Comparison of ENCODE assay signal across 8 cellular contexts in genomic region chr17:45131294-45131615, GRCh38. TPM values are rescaled to one million over a fixed set of nuclear protein-coding genes. Genes with fewer than 3 reads are reported as not detected.
A peak's percentile ranks its signal among the peaks of the same experiment; 100 is the strongest.
DNase-seq lines count a peak whose midpoint lies in the region; ATAC-seq and TF ChIP-seq lines count a peak whose summit lies in the region.

No MANE protein-coding gene starts in this region.

- POLR2A ChIA-PET in activated CD4-positive, alpha-beta memory T cell treated with anti-CD3 and anti-CD28 coated beads for 36 hours (lab: Charles Lee): no interaction called here

- CTCF ChIA-PET in activated CD4-positive, alpha-beta memory T cell treated with anti-CD3 and anti-CD28 coated beads for 36 hours (lab: Charles Lee): interaction anchor here (0.6 to 2.9 kb wide), 10 partner anchors 13 to 211 kb away, joined by 3 to 12 read pairs (median 4); no protein-coding TSS in a partner anchor

- peak overlapping the region in 3 of 4 donors; percentile 97 to 100 (median 100) for H3K27ac ChIP-seq in gastroesophageal sphincter
- H3K27ac ChIP-seq in skeletal muscle tissue (ENCODE audit: low read depth, low read length): peak overlapping the region; percentile 89

- peak overlapping the region; percentile 86 to 96 (median 89) for H3K9ac ChIP-seq in skeletal muscle tissue (ENCODE audit: low read depth in 1 of 3, low read length in 3 of 3)

- intact Hi-C loops in activated CD4-positive, alpha-beta memory T cell treated with anti-CD3 and anti-CD28 coated beads for 36 hours (cut with micrococcal nuclease): loop anchor here (5.0 to 10.0 kb wide), 3 partner anchors 79 to 254 kb away; partner anchors contain the start of gene DCAKD

- H3K4me1 Mint-ChIP-seq in activated CD4-positive, alpha-beta memory T cell treated with anti-CD3 and anti-CD28 coated beads for 36 hours (ENCODE audit: low read depth): peaks cover 12% of the 10 kb centered on the region

- no peak for TF ChIP-seq EP300 in gastroesophageal sphincter (IDR thresholded peaks at IDR 0.05)

- H3K9me3 ChIP-seq in HAP-1 (no peaks in the 10 kb centered on the region), gastroesophageal sphincter (no peaks in the 10 kb centered on the region), skeletal muscle tissue (ENCODE audit: control insufficient read depth in 3 of 3, low read length in 3 of 3) (no peaks in the 10 kb centered on the region)

- no peak for TF ChIP-seq CTCF in gastroesophageal sphincter (IDR thresholded peaks at IDR 0.05)

- peaks cover 6% of the 10 kb centered on the region for H3K27me3 Mint-ChIP-seq in activated CD4-positive, alpha-beta memory T cell treated with anti-CD3 and anti-CD28 coated beads for 36 hours

- H3K36me3 ChIP-seq in HAP-1 (replicated peaks) (no peaks in the 10 kb centered on the region), gastroesophageal sphincter (no peaks in the 10 kb centered on the region), skeletal muscle tissue (ENCODE audit: control insufficient read depth in 3 of 3, insufficient read depth in 3 of 3, low read length in 3 of 3) (no peaks in the 10 kb centered on the region)

- H3K4me3 Mint-ChIP-seq in activated CD4-positive, alpha-beta memory T cell treated with anti-CD3 and anti-CD28 coated beads for 36 hours: peak overlapping the region; percentile 46

- no peak overlapping the region for H3K27ac Mint-ChIP-seq in activated CD4-positive, alpha-beta memory T cell treated with anti-CD3 and anti-CD28 coated beads for 36 hours

- peaks cover 20% of the 10 kb centered on the region for H3K4me1 ChIP-seq in HAP-1
- H3K4me1 ChIP-seq in gastroesophageal sphincter: peaks cover 0 to 86% (median 33%) of the 10 kb centered on the region in 3 donors
- H3K4me1 ChIP-seq in skeletal muscle tissue (ENCODE audit: control insufficient read depth in 3 of 3, insufficient read depth in 3 of 3, low read length in 3 of 3): peaks cover 64 to 70% (median 69%) of the 10 kb centered on the region in 3 donors

- no peaks in the 10 kb centered on the region for H3K36me3 Mint-ChIP-seq in activated CD4-positive, alpha-beta memory T cell treated with anti-CD3 and anti-CD28 coated beads for 36 hours

- no peak for TF ChIP-seq POLR2A in gastroesophageal sphincter (IDR thresholded peaks at IDR 0.05)

- H3K4me3 ChIP-seq in HAP-1 (peak overlapping the region; percentile 88), gastroesophageal sphincter (peak overlapping the region; percentile 95 to 99), skeletal muscle tissue (ENCODE audit: low read length in 3 of 3) (peak overlapping the region; percentile 80 to 91 (median 90))

- ATAC-seq in gastroesophageal sphincter: no peak
- no peak for ATAC-seq in HG03097 (IDR thresholded peaks at IDR 0.05; ENCODE audit: low FRiP score, unreplicated experiment)
- no peak for ATAC-seq in GM18870 (IDR thresholded peaks at IDR 0.05; ENCODE audit: unreplicated experiment)

- DNase-seq in HAP-1 (ENCODE audit: low spot score in 2 of 2): no peak
- no peak for DNase-seq in activated CD4-positive, alpha-beta memory T cell treated with anti-CD3 and anti-CD28 coated beads for 36 hours
- no peak for DNase-seq in cortex of kidney (lab: John Stamatoyannopoulos, UW)
- DNase-seq in mesenteric fat pad (ENCODE audit: low spot score): no peak

- H3K9me3 Mint-ChIP-seq in activated CD4-positive, alpha-beta memory T cell treated with anti-CD3 and anti-CD28 coated beads for 36 hours: no peaks in the 10 kb centered on the region

- in situ Hi-C loops in HAP-1 (cut with MboI; ENCODE audit: low sequenced_read_pairs): no loop called here

- 84% methylated on average over 7 of the region's 9 CpGs; no CpG with 5 or more reads in 1 of the 2 donors for WGBS in gastroesophageal sphincter (ENCODE audit: low coverage in 1 of 2), 2 donors

- no peaks in the 10 kb centered on the region for H3K27me3 ChIP-seq in HAP-1 (ENCODE audit: low read depth)
- no peaks in the 10 kb centered on the region for H3K27me3 ChIP-seq in gastroesophageal sphincter
- no peaks in the 10 kb centered on the region for H3K27me3 ChIP-seq in skeletal muscle tissue (ENCODE audit: control insufficient read depth in 3 of 3, insufficient read depth in 3 of 3, low read length in 3 of 3)

RNA-seq across cellular contexts. Expression of gene PLCD3, which starts 1.1 kb away (rescaled TPM):
- total RNA-seq in activated CD4-positive, alpha-beta memory T cell treated with anti-CD3 and anti-CD28 coated beads for 36 hours: 1 to 10 TPM; 4.3 to 4.4 TPM
- 100 to 1,000 TPM in 2 of 4 donors, 10 to 100 TPM in 2; 50.4 to 147 (median 81.8) TPM for total RNA-seq in gastroesophageal sphincter
- total RNA-seq in skeletal muscle tissue: 12.0 TPM
- total RNA-seq in mesenteric fat pad: 64.2 TPM

RNA-seq across cellular contexts. Expression of gene ACBD4, which starts 4.2 kb away (rescaled TPM):
- 10 to 100 TPM; 12.5 to 13.8 TPM for total RNA-seq in activated CD4-positive, alpha-beta memory T cell treated with anti-CD3 and anti-CD28 coated beads for 36 hours
- 10 to 100 TPM; 15.0 to 28.8 (median 23.5) TPM for total RNA-seq in gastroesophageal sphincter
- total RNA-seq in skeletal muscle tissue: 3.1 TPM
- 10.9 TPM for total RNA-seq in mesenteric fat pad

RNA-seq across cellular contexts. Expression of gene HEXIM1, which starts 17.0 kb away (rescaled TPM):
- total RNA-seq in activated CD4-positive, alpha-beta memory T cell treated with anti-CD3 and anti-CD28 coated beads for 36 hours: 10 to 100 TPM; 24.9 to 25.4 TPM
- 10 to 100 TPM; 48.3 to 56.3 (median 53.8) TPM for total RNA-seq in gastroesophageal sphincter
- 14.6 TPM for total RNA-seq in skeletal muscle tissue
- 42.1 TPM for total RNA-seq in mesenteric fat pad

RNA-seq across cellular contexts. Expression of gene HEXIM2, which starts 30.4 kb away (rescaled TPM):
- 1 to 10 TPM; 5.3 to 5.6 TPM for total RNA-seq in activated CD4-positive, alpha-beta memory T cell treated with anti-CD3 and anti-CD28 coated beads for 36 hours
- total RNA-seq in gastroesophageal sphincter: 10 to 100 TPM in 1 of 4 donors, 1 to 10 TPM in 3; 3.8 to 11.1 (median 8.6) TPM
- total RNA-seq in skeletal muscle tissue: 10.4 TPM
- total RNA-seq in mesenteric fat pad: 5.1 TPM
